In genomic region chr17:75843577-75844529, GRCh38 we compare ENCODE assay signal across 8 cellular contexts. TPM values are rescaled to one million over a fixed set of nuclear protein-coding genes. Genes with fewer than 3 reads are reported as not detected.
DNase-seq lines count a peak whose midpoint lies in the region; ATAC-seq and TF ChIP-seq lines count a peak whose summit lies in the region.

TSS of gene UNC13D (minus strand) at chr17:75844404. CDS start at chr17:75844337, 67 bp downstream.

- ATAC-seq in left cardiac atrium (peak; percentile 20 to 32), HG03571 (IDR thresholded peaks at IDR 0.05; ENCODE audit: unreplicated experiment) (no peak), GM21515 (IDR thresholded peaks at IDR 0.05; ENCODE audit: unreplicated experiment) (no peak), GM19397 (IDR thresholded peaks at IDR 0.05; ENCODE audit: unreplicated experiment) (no peak)

- no peak for TF ChIP-seq CTCF in GM13976 (IDR thresholded peaks at IDR 0.05; ENCODE audit: borderline replicate concordance, control extremely low read depth, extremely low read depth, insufficient read depth, missing control alignments)

- intact Hi-C loops in left cardiac atrium (cut with DNase I), result loop anchor here in 1 of 2 donors (10.0 kb wide), 1 partner anchor 69 kb away; a partner anchor contains a TSS

- DNase-seq in GM13976 (ENCODE audit: low spot score) (peak; percentile 82), NOMO-1 treated with DMSO at 0.1 percent for 48 hours (lab: John Stamatoyannopoulos, UW; ENCODE audit: unreplicated experiment) (peak; percentile 36), left cardiac atrium (no peak)
- peak; percentile 68 to 74 for DNase-seq in activated T-cell treated with anti-CD3 and anti-CD28 coated beads, Interleukin-2, amount 50 U/mL, for 48 hours
- DNase-seq in stimulated activated CD4-positive, alpha-beta T cell treated with anti-CD3 and anti-CD28 coated beads, Interleukin-12 subunit alpha, Interleukin-12 subunit beta, amount 100 ng/mL, for 4 hours, result peak; percentile 53

- in situ Hi-C loops in GM13976 (cut with MboI; ENCODE audit: low sequenced_read_pairs, unreplicated experiment), result no loop called here

RNA-seq across cellular contexts. Expression of gene UNC13D, which starts in this region (rescaled TPM):
- 10 to 100 TPM; 22.1 to 34.0 TPM for total RNA-seq in left cardiac atrium

Comparison
In these comparisons a context has a peak if more than half of its experiments do, and no peak if none do; other contexts are left out.
1. ATAC-seq: peak in left cardiac atrium (2 of 2); none in HG03571 (single experiment), GM21515 (single experiment) and GM19397 (single experiment).